In the genomic region with DNA sequence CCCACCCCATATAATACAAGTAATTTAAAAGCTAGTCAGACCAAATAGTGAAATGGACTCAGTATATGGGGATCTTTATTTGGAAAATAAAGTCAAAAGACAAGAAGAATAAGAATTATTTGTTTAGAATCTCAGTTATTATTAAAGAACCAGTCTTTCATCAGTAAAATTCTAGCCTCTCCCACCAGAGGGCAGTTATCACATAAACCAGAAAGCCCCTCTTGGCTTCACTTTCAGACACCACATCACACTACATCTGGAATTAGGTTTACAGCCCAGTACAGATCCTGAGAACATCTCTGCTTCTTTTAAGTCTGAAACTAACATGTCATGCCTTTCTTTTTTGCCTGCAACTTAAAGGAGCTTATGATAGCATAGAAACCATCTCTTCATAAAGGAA, we compare ENCODE assay signal across 1 cellular context.
TF ChIP-seq lines count a peak whose summit lies in the region.

No MANE protein-coding gene starts in this region.

TF ChIP-seq in GM12878, 131 proteins besides CTCF, POLR2A, EP300 and RAD21:
- TF ChIP-seq ZNF207 (IDR thresholded peaks at IDR 0.05; ENCODE audit: borderline replicate concordance) (no peak), SMC3 (IDR thresholded peaks at IDR 0.05; ENCODE audit: borderline replicate concordance, low read length) (peak; percentile 29; the same call in 1 of the 2 replicates), MYC (IDR thresholded peaks at IDR 0.05; ENCODE audit: insufficient read depth, insufficient read length, insufficient replicate concordance, low read length, severe bottlenecking) (no peak), MXI1 (IDR thresholded peaks at IDR 0.05; ENCODE audit: low read depth, low read length) (no peak), HCFC1 (IDR thresholded peaks at IDR 0.05; ENCODE audit: low read length) (no peak), SP1 (IDR thresholded peaks at IDR 0.05; ENCODE audit: low read depth, low read length) (no peak), RUNX3 (IDR thresholded peaks at IDR 0.05; ENCODE audit: low read length) (peak; percentile 37; the same call in 1 of the 2 replicates), IKZF2 (IDR thresholded peaks at IDR 0.05) (no peak), FOXK2 (IDR thresholded peaks at IDR 0.05) (no peak), ESRRA (IDR thresholded peaks at IDR 0.05; ENCODE audit: low read length) (no peak), POU2F2 (IDR thresholded peaks at IDR 0.05; ENCODE audit: borderline replicate concordance, low read depth, low read length) (no peak), BRCA1 (IDR thresholded peaks at IDR 0.05; ENCODE audit: low read depth, low read length) (no peak), SUZ12 (IDR thresholded peaks at IDR 0.05; ENCODE audit: unreplicated experiment) (no peak), MYB (IDR thresholded peaks at IDR 0.05; ENCODE audit: borderline replicate concordance, low read depth, low read length) (no peak)
- TF ChIP-seq, protein P1, sequence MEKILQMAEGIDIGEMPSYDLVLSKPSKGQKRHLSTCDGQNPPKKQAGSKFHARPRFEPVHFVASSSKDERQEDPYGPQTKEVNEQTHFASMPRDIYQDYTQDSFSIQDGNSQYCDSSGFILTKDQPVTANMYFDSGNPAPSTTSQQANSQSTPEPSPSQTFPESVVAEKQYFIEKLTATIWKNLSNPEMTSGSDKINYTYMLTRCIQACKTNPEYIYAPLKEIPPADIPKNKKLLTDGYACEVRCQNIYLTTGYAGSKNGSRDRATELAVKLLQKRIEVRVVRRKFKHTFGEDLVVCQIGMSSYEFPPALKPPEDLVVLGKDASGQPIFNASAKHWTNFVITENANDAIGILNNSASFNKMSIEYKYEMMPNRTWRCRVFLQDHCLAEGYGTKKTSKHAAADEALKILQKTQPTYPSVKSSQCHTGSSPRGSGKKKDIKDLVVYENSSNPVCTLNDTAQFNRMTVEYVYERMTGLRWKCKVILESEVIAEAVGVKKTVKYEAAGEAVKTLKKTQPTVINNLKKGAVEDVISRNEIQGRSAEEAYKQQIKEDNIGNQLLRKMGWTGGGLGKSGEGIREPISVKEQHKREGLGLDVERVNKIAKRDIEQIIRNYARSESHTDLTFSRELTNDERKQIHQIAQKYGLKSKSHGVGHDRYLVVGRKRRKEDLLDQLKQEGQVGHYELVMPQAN (conservative IDR thresholded peaks at IDR 0.05): no peak
- TF ChIP-seq, protein P2, sequence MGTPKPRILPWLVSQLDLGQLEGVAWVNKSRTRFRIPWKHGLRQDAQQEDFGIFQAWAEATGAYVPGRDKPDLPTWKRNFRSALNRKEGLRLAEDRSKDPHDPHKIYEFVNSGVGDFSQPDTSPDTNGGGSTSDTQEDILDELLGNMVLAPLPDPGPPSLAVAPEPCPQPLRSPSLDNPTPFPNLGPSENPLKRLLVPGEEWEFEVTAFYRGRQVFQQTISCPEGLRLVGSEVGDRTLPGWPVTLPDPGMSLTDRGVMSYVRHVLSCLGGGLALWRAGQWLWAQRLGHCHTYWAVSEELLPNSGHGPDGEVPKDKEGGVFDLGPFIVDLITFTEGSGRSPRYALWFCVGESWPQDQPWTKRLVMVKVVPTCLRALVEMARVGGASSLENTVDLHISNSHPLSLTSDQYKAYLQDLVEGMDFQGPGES (IDR thresholded peaks at IDR 0.05): no peak
- TF ChIP-seq, protein P3, sequence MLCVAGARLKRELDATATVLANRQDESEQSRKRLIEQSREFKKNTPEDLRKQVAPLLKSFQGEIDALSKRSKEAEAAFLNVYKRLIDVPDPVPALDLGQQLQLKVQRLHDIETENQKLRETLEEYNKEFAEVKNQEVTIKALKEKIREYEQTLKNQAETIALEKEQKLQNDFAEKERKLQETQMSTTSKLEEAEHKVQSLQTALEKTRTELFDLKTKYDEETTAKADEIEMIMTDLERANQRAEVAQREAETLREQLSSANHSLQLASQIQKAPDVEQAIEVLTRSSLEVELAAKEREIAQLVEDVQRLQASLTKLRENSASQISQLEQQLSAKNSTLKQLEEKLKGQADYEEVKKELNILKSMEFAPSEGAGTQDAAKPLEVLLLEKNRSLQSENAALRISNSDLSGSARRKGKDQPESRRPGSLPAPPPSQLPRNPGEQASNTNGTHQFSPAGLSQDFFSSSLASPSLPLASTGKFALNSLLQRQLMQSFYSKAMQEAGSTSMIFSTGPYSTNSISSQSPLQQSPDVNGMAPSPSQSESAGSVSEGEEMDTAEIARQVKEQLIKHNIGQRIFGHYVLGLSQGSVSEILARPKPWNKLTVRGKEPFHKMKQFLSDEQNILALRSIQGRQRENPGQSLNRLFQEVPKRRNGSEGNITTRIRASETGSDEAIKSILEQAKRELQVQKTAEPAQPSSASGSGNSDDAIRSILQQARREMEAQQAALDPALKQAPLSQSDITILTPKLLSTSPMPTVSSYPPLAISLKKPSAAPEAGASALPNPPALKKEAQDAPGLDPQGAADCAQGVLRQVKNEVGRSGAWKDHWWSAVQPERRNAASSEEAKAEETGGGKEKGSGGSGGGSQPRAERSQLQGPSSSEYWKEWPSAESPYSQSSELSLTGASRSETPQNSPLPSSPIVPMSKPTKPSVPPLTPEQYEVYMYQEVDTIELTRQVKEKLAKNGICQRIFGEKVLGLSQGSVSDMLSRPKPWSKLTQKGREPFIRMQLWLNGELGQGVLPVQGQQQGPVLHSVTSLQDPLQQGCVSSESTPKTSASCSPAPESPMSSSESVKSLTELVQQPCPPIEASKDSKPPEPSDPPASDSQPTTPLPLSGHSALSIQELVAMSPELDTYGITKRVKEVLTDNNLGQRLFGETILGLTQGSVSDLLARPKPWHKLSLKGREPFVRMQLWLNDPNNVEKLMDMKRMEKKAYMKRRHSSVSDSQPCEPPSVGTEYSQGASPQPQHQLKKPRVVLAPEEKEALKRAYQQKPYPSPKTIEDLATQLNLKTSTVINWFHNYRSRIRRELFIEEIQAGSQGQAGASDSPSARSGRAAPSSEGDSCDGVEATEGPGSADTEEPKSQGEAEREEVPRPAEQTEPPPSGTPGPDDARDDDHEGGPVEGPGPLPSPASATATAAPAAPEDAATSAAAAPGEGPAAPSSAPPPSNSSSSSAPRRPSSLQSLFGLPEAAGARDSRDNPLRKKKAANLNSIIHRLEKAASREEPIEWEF (IDR thresholded peaks at IDR 0.05; ENCODE audit: insufficient replicate concordance, low read depth, low read length): no peak
- TF ChIP-seq, protein P4, sequence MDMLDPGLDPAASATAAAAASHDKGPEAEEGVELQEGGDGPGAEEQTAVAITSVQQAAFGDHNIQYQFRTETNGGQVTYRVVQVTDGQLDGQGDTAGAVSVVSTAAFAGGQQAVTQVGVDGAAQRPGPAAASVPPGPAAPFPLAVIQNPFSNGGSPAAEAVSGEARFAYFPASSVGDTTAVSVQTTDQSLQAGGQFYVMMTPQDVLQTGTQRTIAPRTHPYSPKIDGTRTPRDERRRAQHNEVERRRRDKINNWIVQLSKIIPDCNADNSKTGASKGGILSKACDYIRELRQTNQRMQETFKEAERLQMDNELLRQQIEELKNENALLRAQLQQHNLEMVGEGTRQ (IDR thresholded peaks at IDR 0.05; ENCODE audit: borderline replicate concordance, low read depth, low read length): no peak
